8 cellular contexts compared by ENCODE assay signal in the genomic region with DNA sequence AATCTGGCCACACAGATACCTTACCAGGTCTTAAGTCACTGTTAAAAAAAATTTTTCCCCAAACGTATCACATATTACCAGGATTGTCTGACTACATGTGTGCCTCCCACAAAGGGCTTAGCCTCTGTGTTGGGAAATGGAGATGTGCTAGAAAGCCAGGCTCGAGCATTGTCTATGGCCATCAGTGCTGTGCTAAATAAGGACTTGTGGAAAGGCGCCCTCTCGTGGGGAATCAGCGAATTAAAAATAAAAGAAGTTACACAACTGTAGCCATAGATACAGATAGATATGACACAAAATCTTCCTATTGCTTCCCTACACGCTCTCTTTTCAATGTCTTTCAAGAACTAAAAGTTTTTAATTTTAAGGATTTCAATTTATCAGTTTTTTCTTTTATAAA. TPM values are rescaled to one million over a fixed set of nuclear protein-coding genes. Genes with fewer than 3 reads are reported as not detected.
DNase-seq lines count a peak whose midpoint lies in the region; ATAC-seq, FAIRE-seq and TF ChIP-seq lines count a peak whose summit lies in the region.

No MANE protein-coding gene starts in this region.

- ATAC-seq in pancreas (peak; percentile 70 to 79 (median 73)), GM21526 (IDR thresholded peaks at IDR 0.05; ENCODE audit: low FRiP score, unreplicated experiment) (no peak), HG03045 (IDR thresholded peaks at IDR 0.05; ENCODE audit: unreplicated experiment) (no peak)

- H3K4me3 ChIP-seq in fibroblast of pulmonary artery (replicated peaks; ENCODE audit: low read depth, low read length) (no peak overlapping the region), pancreas (no peak overlapping the region)

- 3 to 5% methylated on average over 6 of the region's 6 CpGs for WGBS in pancreas, 2 donors

- TF ChIP-seq CTCF in fibroblast of pulmonary artery (IDR thresholded peaks at IDR 0.05; ENCODE audit: low read length, missing control alignments), result peak; percentile 65
- peak in 3 of 4 donors; percentile 19 to 47 (median 47) for TF ChIP-seq CTCF in pancreas (IDR thresholded peaks at IDR 0.05)

- DNase-seq in AG08395 (ENCODE audit: low spot score) (peak; percentile 47), H54 (ENCODE audit: insufficient read length, low spot score) (peak; percentile 18), NOMO-1 treated with dmso at 0.1 percent for 144 hours (lab: John Stamatoyannopoulos, UW; ENCODE audit: unreplicated experiment) (peak; percentile 30), fibroblast of pulmonary artery (ENCODE audit: low read depth) (peak; percentile 75), pancreas (peak in 5 of 6 donors; percentile 23 to 63 (median 38))
- peak; percentile 75 for DNase-seq in activated CD8-positive, alpha-beta memory T cell treated with anti-CD3 and anti-CD28 coated beads, Interleukin-2, amount 50 U/mL, for 48 hours

- FAIRE-seq in H54 (lab: Jason Lieb, UNC) (no peak), pancreas (lab: Jason Lieb, UNC) (peak; percentile 82)

- H3K27ac ChIP-seq in pancreas, result no peak overlapping the region

- no peaks in the 10 kb centered on the region for H3K27me3 ChIP-seq in pancreas

- intact Hi-C loops in pancreas (cut with DNase I), result no loop called here

- H3K9me3 ChIP-seq in pancreas, result no peaks in the 10 kb centered on the region

- TF ChIP-seq POLR2A in H54 (IDR thresholded peaks at IDR 0.05; ENCODE audit: low read depth, low read length), result no peak

- H3K36me3 ChIP-seq in pancreas, result no peaks in the 10 kb centered on the region

- H3K4me1 ChIP-seq in pancreas, result no peaks in the 10 kb centered on the region

RNA-seq across cellular contexts. Expression of gene CRNN, which starts 47.5 kb away (rescaled TPM):
- total RNA-seq in pancreas, result not detected
- polyA plus RNA-seq in pancreas, result under 1 TPM; 0.52 to 0.76 TPM

RNA-seq across cellular contexts. Expression of gene LCE5A, which starts 49.1 kb away (rescaled TPM):
- not detected for total RNA-seq in pancreas
- polyA plus RNA-seq in pancreas, result not detected

RNA-seq across cellular contexts. Expression of gene CRCT1, which starts 52.7 kb away (rescaled TPM):
- not detected for total RNA-seq in pancreas
- polyA plus RNA-seq in pancreas, result under 1 TPM in 1 of 2 donors, not detected in 1; 0.30 TPM

Comparison
In these comparisons a context has a peak if more than half of its experiments do, and no peak if none do; other contexts are left out.
1. DNase-seq: peak in every context shown above with its lines; median percentile 75 in activated CD8-positive, alpha-beta memory T cell treated with anti-CD3 and anti-CD28 coated beads, Interleukin-2, amount 50 U/mL, for 48 hours; 75 in fibroblast of pulmonary artery; 47 in AG08395; 38 in pancreas; 30 in NOMO-1 treated with dmso at 0.1 percent for 144 hours; 18 in H54.
2. ATAC-seq: peak in pancreas (4 of 4); none in GM21526 (single experiment) and HG03045 (single experiment).